ENCODE assay signal across 1 cellular context in genomic region chr17:76408037-76408849, GRCh38.
A peak's percentile ranks its signal among the peaks of the same experiment; 100 is the strongest.
TF ChIP-seq lines count a peak whose summit lies in the region.

No MANE protein-coding gene starts in this region.

TF ChIP-seq in GM12878, 131 proteins besides CTCF, POLR2A, EP300 and RAD21 (continued from another document and continues in another):
- TF ChIP-seq BHLHE40 (IDR thresholded peaks at IDR 0.05; ENCODE audit: borderline replicate concordance in 1 of 2, low read depth in 2 of 2, low read length in 1 of 2): peak; percentile 24 to 35; a peak in 1 of 4 replicates
- TF ChIP-seq CREB1 (IDR thresholded peaks at IDR 0.05; ENCODE audit: low read depth): no peak
- no peak for TF ChIP-seq CUX1 (IDR thresholded peaks at IDR 0.05; ENCODE audit: insufficient replicate concordance, low read depth, low read length)
- TF ChIP-seq YY1 (IDR thresholded peaks at IDR 0.05; ENCODE audit: low read depth, low read length): peak; percentile 24; the same call in 1 of the 2 replicates
- TF ChIP-seq ATF3 (IDR thresholded peaks at IDR 0.05; ENCODE audit: borderline replicate concordance, extremely low read depth, low read depth, low read length): no peak
- TF ChIP-seq, protein P1, sequence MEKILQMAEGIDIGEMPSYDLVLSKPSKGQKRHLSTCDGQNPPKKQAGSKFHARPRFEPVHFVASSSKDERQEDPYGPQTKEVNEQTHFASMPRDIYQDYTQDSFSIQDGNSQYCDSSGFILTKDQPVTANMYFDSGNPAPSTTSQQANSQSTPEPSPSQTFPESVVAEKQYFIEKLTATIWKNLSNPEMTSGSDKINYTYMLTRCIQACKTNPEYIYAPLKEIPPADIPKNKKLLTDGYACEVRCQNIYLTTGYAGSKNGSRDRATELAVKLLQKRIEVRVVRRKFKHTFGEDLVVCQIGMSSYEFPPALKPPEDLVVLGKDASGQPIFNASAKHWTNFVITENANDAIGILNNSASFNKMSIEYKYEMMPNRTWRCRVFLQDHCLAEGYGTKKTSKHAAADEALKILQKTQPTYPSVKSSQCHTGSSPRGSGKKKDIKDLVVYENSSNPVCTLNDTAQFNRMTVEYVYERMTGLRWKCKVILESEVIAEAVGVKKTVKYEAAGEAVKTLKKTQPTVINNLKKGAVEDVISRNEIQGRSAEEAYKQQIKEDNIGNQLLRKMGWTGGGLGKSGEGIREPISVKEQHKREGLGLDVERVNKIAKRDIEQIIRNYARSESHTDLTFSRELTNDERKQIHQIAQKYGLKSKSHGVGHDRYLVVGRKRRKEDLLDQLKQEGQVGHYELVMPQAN (conservative IDR thresholded peaks at IDR 0.05): no peak
- TF ChIP-seq SMAD5 (IDR thresholded peaks at IDR 0.05; ENCODE audit: low read depth): no peak
- TF ChIP-seq ZBTB11 (CRISPR knock-in tag; IDR thresholded peaks at IDR 0.05): no peak
- TF ChIP-seq TCF3 (IDR thresholded peaks at IDR 0.05; ENCODE audit: borderline replicate concordance, insufficient read depth, low read depth, low read length): peak; percentile 54; the same call in 1 of the 2 replicates
- no peak for TF ChIP-seq NRF1 (conservative IDR thresholded peaks at IDR 0.05; ENCODE audit: low read depth, low read length)
- no peak for TF ChIP-seq ATF7 (IDR thresholded peaks at IDR 0.05; ENCODE audit: low read depth)
- no peak for TF ChIP-seq BCLAF1 (IDR thresholded peaks at IDR 0.05)
- TF ChIP-seq, protein P2, sequence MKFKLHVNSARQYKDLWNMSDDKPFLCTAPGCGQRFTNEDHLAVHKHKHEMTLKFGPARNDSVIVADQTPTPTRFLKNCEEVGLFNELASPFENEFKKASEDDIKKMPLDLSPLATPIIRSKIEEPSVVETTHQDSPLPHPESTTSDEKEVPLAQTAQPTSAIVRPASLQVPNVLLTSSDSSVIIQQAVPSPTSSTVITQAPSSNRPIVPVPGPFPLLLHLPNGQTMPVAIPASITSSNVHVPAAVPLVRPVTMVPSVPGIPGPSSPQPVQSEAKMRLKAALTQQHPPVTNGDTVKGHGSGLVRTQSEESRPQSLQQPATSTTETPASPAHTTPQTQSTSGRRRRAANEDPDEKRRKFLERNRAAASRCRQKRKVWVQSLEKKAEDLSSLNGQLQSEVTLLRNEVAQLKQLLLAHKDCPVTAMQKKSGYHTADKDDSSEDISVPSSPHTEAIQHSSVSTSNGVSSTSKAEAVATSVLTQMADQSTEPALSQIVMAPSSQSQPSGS (IDR thresholded peaks at IDR 0.05; ENCODE audit: low read length): no peak
- TF ChIP-seq TARDBP (IDR thresholded peaks at IDR 0.05; ENCODE audit: borderline replicate concordance): no peak
- TF ChIP-seq USF2 (IDR thresholded peaks at IDR 0.05; ENCODE audit: borderline replicate concordance, low read depth, low read length): no peak
- TF ChIP-seq CBFB (IDR thresholded peaks at IDR 0.05; ENCODE audit: low read depth): no peak
- no peak for TF ChIP-seq MYC (IDR thresholded peaks at IDR 0.05; ENCODE audit: insufficient read depth, insufficient read length, insufficient replicate concordance, low read length, severe bottlenecking)
- no peak for TF ChIP-seq SIX5 (IDR thresholded peaks at IDR 0.05; ENCODE audit: low read depth, low read length, severe bottlenecking)
- no peak for TF ChIP-seq E4F1 (IDR thresholded peaks at IDR 0.05; ENCODE audit: borderline replicate concordance, partially characterized antibody)
- no peak for TF ChIP-seq SUPT20H (IDR thresholded peaks at IDR 0.05; ENCODE audit: borderline replicate concordance, control insufficient read depth, low read depth, low read length)
- TF ChIP-seq, protein P3, sequence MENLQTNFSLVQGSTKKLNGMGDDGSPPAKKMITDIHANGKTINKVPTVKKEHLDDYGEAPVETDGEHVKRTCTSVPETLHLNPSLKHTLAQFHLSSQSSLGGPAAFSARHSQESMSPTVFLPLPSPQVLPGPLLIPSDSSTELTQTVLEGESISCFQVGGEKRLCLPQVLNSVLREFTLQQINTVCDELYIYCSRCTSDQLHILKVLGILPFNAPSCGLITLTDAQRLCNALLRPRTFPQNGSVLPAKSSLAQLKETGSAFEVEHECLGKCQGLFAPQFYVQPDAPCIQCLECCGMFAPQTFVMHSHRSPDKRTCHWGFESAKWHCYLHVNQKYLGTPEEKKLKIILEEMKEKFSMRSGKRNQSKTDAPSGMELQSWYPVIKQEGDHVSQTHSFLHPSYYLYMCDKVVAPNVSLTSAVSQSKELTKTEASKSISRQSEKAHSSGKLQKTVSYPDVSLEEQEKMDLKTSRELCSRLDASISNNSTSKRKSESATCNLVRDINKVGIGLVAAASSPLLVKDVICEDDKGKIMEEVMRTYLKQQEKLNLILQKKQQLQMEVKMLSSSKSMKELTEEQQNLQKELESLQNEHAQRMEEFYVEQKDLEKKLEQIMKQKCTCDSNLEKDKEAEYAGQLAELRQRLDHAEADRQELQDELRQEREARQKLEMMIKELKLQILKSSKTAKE (IDR thresholded peaks at IDR 0.05; ENCODE audit: low read depth, poor library complexity, severe bottlenecking): no peak
- no peak for TF ChIP-seq NR2C1 (IDR thresholded peaks at IDR 0.05)
- TF ChIP-seq BMI1 (IDR thresholded peaks at IDR 0.05; ENCODE audit: borderline replicate concordance): no peak
- TF ChIP-seq ZNF687 (IDR thresholded peaks at IDR 0.05): no peak
- TF ChIP-seq SREBF1 (IDR thresholded peaks at IDR 0.05; ENCODE audit: low read length): no peak
